8 cellular contexts compared by ENCODE assay signal in genomic region chr6:75934643-75935472, GRCh38.
DNase-seq lines count a peak whose midpoint lies in the region; ATAC-seq and TF ChIP-seq lines count a peak whose summit lies in the region.

No MANE protein-coding gene starts in this region.

- intact Hi-C loops in Caco-2 (cut with micrococcal nuclease; ENCODE audit: unreplicated experiment) (loop anchor here (1.0 to 10.0 kb wide), 6 partner anchors 11 to 926 kb away; no protein-coding TSS in a partner anchor), aorta (cut with DNase I) (loop anchor here (10.0 kb wide), 2 partner anchors 80 to 1530 kb away; partner anchors contain the start of gene HTR1B (in 1 of the 2))
- intact Hi-C loops in activated CD4-positive, alpha-beta memory T cell treated with anti-CD3 and anti-CD28 coated beads for 36 hours (cut with micrococcal nuclease) = loop anchor here (2.0 kb wide), 1 partner anchor 1524 kb away; no protein-coding TSS in a partner anchor

- peak; percentile 66 for ATAC-seq in HG03196 (IDR thresholded peaks at IDR 0.05; ENCODE audit: unreplicated experiment)
- ATAC-seq in naive thymus-derived CD8-positive, alpha-beta T cell = peak in 1 of 2 donors; percentile 44
- ATAC-seq in aorta (ENCODE audit: low FRiP score) = peak; percentile 74

- H3K27ac ChIP-seq in aorta (ENCODE audit: low read depth in 1 of 2, low read length in 2 of 2) = no peak overlapping the region

- H3K36me3 Mint-ChIP-seq in Caco-2 (ENCODE audit: insufficient read depth, unreplicated experiment) = no peaks in the 10 kb centered on the region
- no peaks in the 10 kb centered on the region for H3K36me3 Mint-ChIP-seq in activated CD4-positive, alpha-beta memory T cell treated with anti-CD3 and anti-CD28 coated beads for 36 hours
- peaks cover 0 to 2% (median 0%) of the 10 kb centered on the region in 3 donors for H3K36me3 Mint-ChIP-seq in naive thymus-derived CD8-positive, alpha-beta T cell

- no peak overlapping the region for H3K27ac Mint-ChIP-seq in Caco-2 (ENCODE audit: unreplicated experiment)
- no peak overlapping the region for H3K27ac Mint-ChIP-seq in activated CD4-positive, alpha-beta memory T cell treated with anti-CD3 and anti-CD28 coated beads for 36 hours
- no peak overlapping the region for H3K27ac Mint-ChIP-seq in naive thymus-derived CD8-positive, alpha-beta T cell

- peaks cover 3% of the 10 kb centered on the region for H3K27me3 Mint-ChIP-seq in Caco-2 (ENCODE audit: insufficient read depth, unreplicated experiment)
- peaks cover 17% of the 10 kb centered on the region for H3K27me3 Mint-ChIP-seq in activated CD4-positive, alpha-beta memory T cell treated with anti-CD3 and anti-CD28 coated beads for 36 hours
- peaks cover 10 to 43% (median 26%) of the 10 kb centered on the region in 5 donors for H3K27me3 Mint-ChIP-seq in naive thymus-derived CD8-positive, alpha-beta T cell

- H3K4me3 ChIP-seq in Caco-2 (ENCODE audit: low read depth, low read length) (no peak overlapping the region), fibroblast of pulmonary artery (replicated peaks; ENCODE audit: low read depth, low read length) (peak overlapping the region; percentile 48), aorta (ENCODE audit: low read length in 2 of 2) (peak overlapping the region in 1 of 2 donors; percentile 19)

- H3K27me3 ChIP-seq in Caco-2 (replicated peaks; ENCODE audit: control insufficient read depth, insufficient read depth, low read length) (no peaks in the 10 kb centered on the region), aorta (ENCODE audit: control insufficient read depth in 1 of 2, insufficient read depth in 2 of 2, low read length in 1 of 2) (no peaks in the 10 kb centered on the region)

- CTCF ChIA-PET in Caco-2 (lab: Charles Lee) = interaction anchor here (0.8 to 1.7 kb wide), 5 partner anchors 42 to 927 kb away, joined by 3 to 13 read pairs (median 5); no protein-coding TSS in a partner anchor
- CTCF ChIA-PET in activated CD4-positive, alpha-beta memory T cell treated with anti-CD3 and anti-CD28 coated beads for 36 hours (lab: Charles Lee) = interaction anchor here (0.6 to 4.0 kb wide), 6 partner anchors 12 to 721 kb away, joined by 3 to 23 read pairs (median 3); no protein-coding TSS in a partner anchor

- peak; percentile 54 to 79 for TF ChIP-seq CTCF in Caco-2 (IDR thresholded peaks at IDR 0.05; ENCODE audit: insufficient read depth in 1 of 2, low read depth in 1 of 2, low read length in 1 of 2, severe bottlenecking in 1 of 2, unreplicated experiment in 1 of 2)
- peak; percentile 83 for TF ChIP-seq CTCF in fibroblast of pulmonary artery (IDR thresholded peaks at IDR 0.05; ENCODE audit: low read length, missing control alignments)

- DNase-seq in Caco-2 = peak; percentile 50 to 61
- peak; percentile 24 for DNase-seq in GM19238 (ENCODE audit: insufficient read length, low spot score)
- DNase-seq in NCI-H226 = peak; percentile 33
- DNase-seq in activated CD4-positive, alpha-beta memory T cell treated with anti-CD3 and anti-CD28 coated beads for 36 hours = peak; percentile 40
- peak; percentile 84 for DNase-seq in fibroblast of pulmonary artery (ENCODE audit: low read depth)
- DNase-seq in naive thymus-derived CD8-positive, alpha-beta T cell = peak in 5 of 10 donors; percentile 8 to 43 (median 19)
- no peak for DNase-seq in aorta

- no peaks in the 10 kb centered on the region for H3K4me1 ChIP-seq in Caco-2
- H3K4me1 ChIP-seq in aorta (ENCODE audit: control insufficient read depth in 1 of 2, insufficient read depth in 2 of 2, low read length in 2 of 2) = no peaks in the 10 kb centered on the region

- BruUV-seq in Caco-2 (replicated peaks; lab: Mats Ljungman, UMichigan) = no TSS peak

- H3K36me3 ChIP-seq in Caco-2 (ENCODE audit: control insufficient read depth, insufficient read depth, low read length) (no peaks in the 10 kb centered on the region), aorta (ENCODE audit: control insufficient read depth in 1 of 2, insufficient read depth in 2 of 2, low read length in 1 of 2) (no peaks in the 10 kb centered on the region)

- peak overlapping the region; percentile 58 for H3K4me3 Mint-ChIP-seq in Caco-2 (ENCODE audit: unreplicated experiment)
- peak overlapping the region; percentile 40 for H3K4me3 Mint-ChIP-seq in activated CD4-positive, alpha-beta memory T cell treated with anti-CD3 and anti-CD28 coated beads for 36 hours
- H3K4me3 Mint-ChIP-seq in naive thymus-derived CD8-positive, alpha-beta T cell = peak overlapping the region; percentile 60 to 87 (median 79)

- WGBS in aorta, 2 donors = 2 to 3% methylated on average over 32 of the region's 32 CpGs

- H3K9me3 ChIP-seq in Caco-2 (no peaks in the 10 kb centered on the region), aorta (ENCODE audit: control insufficient read depth, low read length) (no peaks in the 10 kb centered on the region)

- POLR2A ChIA-PET in Caco-2 (lab: Charles Lee) = no interaction called here
- POLR2A ChIA-PET in activated CD4-positive, alpha-beta memory T cell treated with anti-CD3 and anti-CD28 coated beads for 36 hours (lab: Charles Lee) = no interaction called here
- POLR2A ChIA-PET in naive thymus-derived CD8-positive, alpha-beta T cell (lab: Charles Lee) = no interaction called here

- H3K4me1 Mint-ChIP-seq in Caco-2 (ENCODE audit: low read depth, unreplicated experiment) = peaks cover 4% of the 10 kb centered on the region
- peaks cover 8% of the 10 kb centered on the region for H3K4me1 Mint-ChIP-seq in activated CD4-positive, alpha-beta memory T cell treated with anti-CD3 and anti-CD28 coated beads for 36 hours (ENCODE audit: low read depth)
- peaks cover 6 to 8% (median 8%) of the 10 kb centered on the region in 4 donors for H3K4me1 Mint-ChIP-seq in naive thymus-derived CD8-positive, alpha-beta T cell

- peaks cover 3% of the 10 kb centered on the region for H3K9me3 Mint-ChIP-seq in Caco-2 (ENCODE audit: unreplicated experiment)
- H3K9me3 Mint-ChIP-seq in activated CD4-positive, alpha-beta memory T cell treated with anti-CD3 and anti-CD28 coated beads for 36 hours = no peaks in the 10 kb centered on the region
- H3K9me3 Mint-ChIP-seq in naive thymus-derived CD8-positive, alpha-beta T cell = peaks cover 0 to 4% (median 0%) of the 10 kb centered on the region in 9 donors

Comparison
In these comparisons a context has a peak if more than half of its experiments do, and no peak if none do; other contexts are left out.
1. DNase-seq: peak in Caco-2 (2 of 2), GM19238 (single experiment), NCI-H226 (single experiment), activated CD4-positive, alpha-beta memory T cell treated with anti-CD3 and anti-CD28 coated beads for 36 hours (single experiment) and fibroblast of pulmonary artery (single experiment); none in aorta (0 of 2).
2. Peak in every context shown above with its lines, with median percentiles within 50 percentile points of each other: H3K4me3 Mint-ChIP-seq.